Comparison of ENCODE assay signal across 8 cellular contexts in the genomic region with DNA sequence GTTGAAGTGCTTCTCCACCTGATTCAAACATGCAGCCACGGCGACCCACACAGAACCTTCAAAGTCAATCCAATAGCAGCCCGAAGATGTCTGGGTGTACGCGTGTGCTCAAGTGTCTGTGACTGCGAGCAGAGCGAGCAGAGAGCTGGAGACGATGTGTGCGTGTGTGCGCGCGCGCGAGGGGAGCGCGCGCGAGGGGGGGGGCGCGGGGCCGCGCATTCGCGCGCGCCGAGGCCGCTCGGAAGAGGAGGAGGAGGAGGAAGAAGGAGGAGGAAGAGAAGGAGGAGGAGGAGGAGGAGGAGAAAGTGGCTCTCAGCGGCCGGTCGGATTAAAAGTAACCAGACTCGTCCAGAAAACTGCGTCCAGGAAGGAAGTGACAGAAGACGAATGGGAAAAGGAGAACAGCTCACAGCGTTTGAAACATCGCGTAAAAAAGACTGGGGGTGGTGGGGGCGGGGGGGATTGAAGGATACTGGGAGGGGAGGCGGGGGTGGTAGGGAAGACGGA. TPM values are rescaled to one million over a fixed set of nuclear protein-coding genes. Genes with fewer than 3 reads are reported as not detected.
A peak's percentile ranks its signal among the peaks of the same experiment; 100 is the strongest.
DNase-seq lines count a peak whose midpoint lies in the region; ATAC-seq and TF ChIP-seq lines count a peak whose summit lies in the region.

A gene (minus strand): TSS at position 126 of the 507 bp plus-strand sequence. CDS start 59,396 bp downstream, outside the sequence.

- no peaks in the 10 kb centered on the region for H3K36me3 Mint-ChIP-seq in activated naive CD4-positive, alpha-beta T cell treated with anti-CD3 and anti-CD28 coated beads, Interleukin-2, amount 10 ng/mL, durations not matched to agents 7 days and 5 days
- no peaks in the 10 kb centered on the region for H3K36me3 Mint-ChIP-seq in activated naive CD8-positive, alpha-beta T cell
- H3K36me3 Mint-ChIP-seq in neural crest cell (ENCODE audit: low read depth) = no peaks in the 10 kb centered on the region

- CTCF ChIA-PET in activated naive CD4-positive, alpha-beta T cell treated with anti-CD3 and anti-CD28 coated beads, Interleukin-2, amount 10 ng/mL, durations not matched to agents 7 days and 5 days (lab: Charles Lee) = no interaction called here

- H3K4me1 Mint-ChIP-seq in activated naive CD4-positive, alpha-beta T cell treated with anti-CD3 and anti-CD28 coated beads, Interleukin-2, amount 10 ng/mL, durations not matched to agents 7 days and 5 days = peaks cover 23% of the 10 kb centered on the region
- peaks cover 23% of the 10 kb centered on the region for H3K4me1 Mint-ChIP-seq in activated naive CD8-positive, alpha-beta T cell (ENCODE audit: low read depth)
- H3K4me1 Mint-ChIP-seq in neural crest cell = peaks cover 19% of the 10 kb centered on the region

- H3K9me3 Mint-ChIP-seq in activated naive CD4-positive, alpha-beta T cell treated with anti-CD3 and anti-CD28 coated beads, Interleukin-2, amount 10 ng/mL, durations not matched to agents 7 days and 5 days = no peaks in the 10 kb centered on the region
- H3K9me3 Mint-ChIP-seq in activated naive CD8-positive, alpha-beta T cell (ENCODE audit: low read depth) = no peaks in the 10 kb centered on the region
- H3K9me3 Mint-ChIP-seq in neural crest cell = no peaks in the 10 kb centered on the region

- H3K27me3 Mint-ChIP-seq in activated naive CD4-positive, alpha-beta T cell treated with anti-CD3 and anti-CD28 coated beads, Interleukin-2, amount 10 ng/mL, durations not matched to agents 7 days and 5 days = peaks cover 36% of the 10 kb centered on the region
- peaks cover 39% of the 10 kb centered on the region for H3K27me3 Mint-ChIP-seq in activated naive CD8-positive, alpha-beta T cell
- H3K27me3 Mint-ChIP-seq in neural crest cell (ENCODE audit: low read depth) = peaks cover 48% of the 10 kb centered on the region

- H3K27ac Mint-ChIP-seq in activated naive CD4-positive, alpha-beta T cell treated with anti-CD3 and anti-CD28 coated beads, Interleukin-2, amount 10 ng/mL, durations not matched to agents 7 days and 5 days = peak within 1 kb of the TSS; percentile 1
- H3K27ac Mint-ChIP-seq in activated naive CD8-positive, alpha-beta T cell = no peak within 1 kb of the TSS
- H3K27ac Mint-ChIP-seq in neural crest cell (ENCODE audit: unreplicated experiment) = peak within 1 kb of the TSS; percentile 48

- TF ChIP-seq CTCF in neural crest cell (conservative IDR thresholded peaks at IDR 0.05) = no peak

- no peak for DNase-seq in activated naive CD4-positive, alpha-beta T cell treated with anti-CD3 and anti-CD28 coated beads, Interleukin-2, amount 10 ng/mL, durations not matched to agents 7 days and 5 days
- DNase-seq in activated naive CD4-positive, alpha-beta T cell (lab: John Stamatoyannopoulos, UW) = no peak
- DNase-seq in NCI-H524 treated with DMSO at 0.1 percent for 48 hours (lab: John Stamatoyannopoulos, UW) (peak; percentile 20), globus pallidus (ENCODE audit: low spot score) (peak; percentile 78), neural crest cell (ENCODE audit: low read depth, low spot score) (peak; percentile 46)

- ATAC-seq in HG02870 (IDR thresholded peaks at IDR 0.05; ENCODE audit: unreplicated experiment) (peak; percentile 34), GM19023 (IDR thresholded peaks at IDR 0.05; ENCODE audit: unreplicated experiment) (no peak)

- peak within 1 kb of the TSS; percentile 74 for H3K4me3 Mint-ChIP-seq in activated naive CD4-positive, alpha-beta T cell treated with anti-CD3 and anti-CD28 coated beads, Interleukin-2, amount 10 ng/mL, durations not matched to agents 7 days and 5 days
- peak within 1 kb of the TSS; percentile 82 for H3K4me3 Mint-ChIP-seq in activated naive CD8-positive, alpha-beta T cell
- peak within 1 kb of the TSS; percentile 98 for H3K4me3 Mint-ChIP-seq in neural crest cell

RNA-seq across cellular contexts. Expression of the gene that starts here (rescaled TPM):
- total RNA-seq in neural crest cell = 46.0 and 56.2 TPM in 2 replicates

Comparison
In these comparisons a context has a peak if more than half of its experiments do, and no peak if none do; other contexts are left out.
1. DNase-seq: peak in NCI-H524 treated with DMSO at 0.1 percent for 48 hours (single experiment), globus pallidus (single experiment) and neural crest cell (single experiment); none in activated naive CD4-positive, alpha-beta T cell treated with anti-CD3 and anti-CD28 coated beads, Interleukin-2, amount 10 ng/mL, durations not matched to agents 7 days and 5 days (single experiment) and activated naive CD4-positive, alpha-beta T cell (0 of 4).
2. Peak in every context shown above with its lines, with median percentiles within 50 percentile points of each other: H3K4me3 Mint-ChIP-seq.